Comparison of ENCODE assay signal across 9 cellular contexts in the genomic region with DNA sequence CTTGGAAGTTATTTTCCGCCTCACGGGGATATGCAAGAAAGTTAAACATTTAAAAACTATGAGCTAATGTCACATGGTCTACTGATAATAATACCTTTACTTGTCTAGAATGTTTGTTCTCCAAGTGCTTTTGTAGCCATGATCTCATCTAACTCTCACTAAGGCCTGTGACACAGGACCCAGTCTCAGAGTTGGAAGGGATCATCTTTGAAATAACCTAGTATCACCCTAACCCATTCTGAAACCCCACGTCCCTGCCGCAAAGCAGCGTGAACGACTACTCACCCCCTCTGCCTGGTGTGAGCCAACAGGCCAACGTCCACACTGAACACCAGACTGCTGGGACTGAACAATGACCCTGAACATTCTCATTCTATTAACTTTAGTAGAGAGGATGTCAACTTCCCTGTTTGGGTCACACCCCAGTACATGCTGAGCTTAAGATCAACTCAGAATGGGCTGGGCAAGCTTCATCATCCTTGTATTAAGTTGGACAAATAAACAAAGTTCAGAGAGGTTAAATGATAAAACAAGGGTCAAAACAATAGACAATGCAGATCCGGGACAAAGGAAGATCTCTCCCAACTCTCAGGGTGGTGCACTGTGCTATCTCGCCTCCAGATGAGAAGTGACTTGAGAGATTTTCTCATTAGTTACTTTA. TPM values are rescaled to one million over a fixed set of nuclear protein-coding genes. Genes with fewer than 3 reads are reported as not detected.
DNase-seq lines count a peak whose midpoint lies in the region; ATAC-seq, FAIRE-seq and TF ChIP-seq lines count a peak whose summit lies in the region.
"Had no signal": no experiment of that assay in that cellular context is flagged by ENCODE, and none has a peak within 500 bp of the region (broad histone marks: within the 10 kb centered on the region; RNA-seq: fewer than 3 reads in every experiment).

No MANE protein-coding gene starts in this region.

- H3K27ac Mint-ChIP-seq in stimulated activated effector memory CD8-positive, alpha-beta T cell treated with anti-CD3 and anti-CD28 coated beads, Interleukin-12 subunit alpha, Interleukin-12 subunit beta, amount 100 ng/mL, for 72 hours = no peak overlapping the region
- H3K27ac Mint-ChIP-seq: activated naive CD4-positive, alpha-beta T cell treated with anti-CD3 and anti-CD28 coated beads, Interleukin-2, amount 10 ng/mL, durations not matched to agents 7 days and 5 days had no signal

- DNase-seq in amniotic epithelial cell (ENCODE audit: low read depth) (peak; percentile 12), keratinocyte (ENCODE audit: low read depth, low spot score) (no peak), NCI-H2227 treated with DMSO at 0.1 percent for 48 hours (lab: John Stamatoyannopoulos, UW) (no peak), iPS-NIHi7 (ENCODE audit: extremely low spot score) (no peak)
- no peak for DNase-seq in stimulated activated effector memory CD8-positive, alpha-beta T cell treated with anti-CD3 and anti-CD28 coated beads, Interleukin-12 subunit alpha, Interleukin-12 subunit beta, amount 100 ng/mL, for 72 hours (ENCODE audit: low spot score in 2 of 2)
- DNase-seq: activated naive CD4-positive, alpha-beta T cell treated with anti-CD3 and anti-CD28 coated beads, Interleukin-2, amount 10 ng/mL, durations not matched to agents 7 days and 5 days had no signal

- H3K9me3 Mint-ChIP-seq in stimulated activated effector memory CD8-positive, alpha-beta T cell treated with anti-CD3 and anti-CD28 coated beads, Interleukin-12 subunit alpha, Interleukin-12 subunit beta, amount 100 ng/mL, for 72 hours = no peaks in the 10 kb centered on the region
- H3K9me3 Mint-ChIP-seq: activated naive CD4-positive, alpha-beta T cell treated with anti-CD3 and anti-CD28 coated beads, Interleukin-2, amount 10 ng/mL, durations not matched to agents 7 days and 5 days had no signal

- dilution Hi-C loops in keratinocyte (cut with MboI; ENCODE audit: extremely low pct_ligation_motif_present, low sequenced_read_pairs) = no loop called here

- H3K36me3 ChIP-seq in HUES48 (ENCODE audit: control insufficient read depth, insufficient read depth, low read length) (peaks cover 38% of the 10 kb centered on the region), keratinocyte (ENCODE audit: control insufficient read depth in 2 of 2, extremely low read depth in 1 of 2, insufficient read depth in 2 of 2, low read length in 2 of 2) (peaks cover 2 to 9% of the 10 kb centered on the region in 2 experiments), stomach smooth muscle (ENCODE audit: control insufficient read depth in 2 of 2, insufficient read depth in 2 of 2, low read length in 2 of 2) (peaks cover 0 to 4% of the 10 kb centered on the region in 2 donors)

- H3K9me3 ChIP-seq in HUES48 (ENCODE audit: control insufficient read depth, insufficient read depth, low read length) = no peaks in the 10 kb centered on the region
- no peaks in the 10 kb centered on the region for H3K9me3 ChIP-seq in keratinocyte (ENCODE audit: control insufficient read depth, low read depth, low read length)
- H3K9me3 ChIP-seq in stomach smooth muscle (ENCODE audit: control insufficient read depth in 2 of 2, low read length in 2 of 2) = no peaks in the 10 kb centered on the region

- H3K4me3 Mint-ChIP-seq in stimulated activated effector memory CD8-positive, alpha-beta T cell treated with anti-CD3 and anti-CD28 coated beads, Interleukin-12 subunit alpha, Interleukin-12 subunit beta, amount 100 ng/mL, for 72 hours = no peak overlapping the region
- H3K4me3 Mint-ChIP-seq: activated naive CD4-positive, alpha-beta T cell treated with anti-CD3 and anti-CD28 coated beads, Interleukin-2, amount 10 ng/mL, durations not matched to agents 7 days and 5 days had no signal

- H3K9ac ChIP-seq in HUES48 (ENCODE audit: low read depth, low read length) = no peak overlapping the region
- peak overlapping the region; percentile 77 for H3K9ac ChIP-seq in keratinocyte (ENCODE audit: control insufficient read depth, extremely low read depth, insufficient read depth, low read length)
- H3K9ac ChIP-seq in stomach smooth muscle (ENCODE audit: low read length in 2 of 2) = peak overlapping the region; percentile 61 to 75

- H3K36me3 Mint-ChIP-seq in stimulated activated effector memory CD8-positive, alpha-beta T cell treated with anti-CD3 and anti-CD28 coated beads, Interleukin-12 subunit alpha, Interleukin-12 subunit beta, amount 100 ng/mL, for 72 hours = peaks cover 41% of the 10 kb centered on the region

- H4K20me1 ChIP-seq in keratinocyte (ENCODE audit: control insufficient read depth, extremely low read depth, insufficient read depth, low read length) = no peaks in the 10 kb centered on the region

- FAIRE-seq in keratinocyte (lab: Jason Lieb, UNC) = peak; percentile 32

- peaks cover 6% of the 10 kb centered on the region for H3K4me1 Mint-ChIP-seq in stimulated activated effector memory CD8-positive, alpha-beta T cell treated with anti-CD3 and anti-CD28 coated beads, Interleukin-12 subunit alpha, Interleukin-12 subunit beta, amount 100 ng/mL, for 72 hours

- no peak for ATAC-seq in stimulated activated effector memory CD8-positive, alpha-beta T cell treated with anti-CD3 and anti-CD28 coated beads, Interleukin-12 subunit alpha, Interleukin-12 subunit beta, amount 100 ng/mL, for 72 hours
- no peak for ATAC-seq in HG02763 (IDR thresholded peaks at IDR 0.05; ENCODE audit: unreplicated experiment)

- H3K79me2 ChIP-seq in keratinocyte (ENCODE audit: control insufficient read depth, insufficient read depth, low read length) = no peaks in the 10 kb centered on the region

- 0 out of 2 replicates have a peak, but pooled peaks cover 5% of the 10 kb centered on the region for H3K4me1 ChIP-seq in HUES48 (ENCODE audit: control insufficient read depth, insufficient read depth, low read length)
- H3K4me1 ChIP-seq in keratinocyte (ENCODE audit: control insufficient read depth, extremely low read depth, insufficient read depth, low read length) = peaks cover 52% of the 10 kb centered on the region
- H3K4me1 ChIP-seq in stomach smooth muscle (ENCODE audit: control insufficient read depth, insufficient read depth, low read length) = peaks cover 29% of the 10 kb centered on the region

- H3K4me3 ChIP-seq in HUES48 (ENCODE audit: low read depth, low read length) (no peak overlapping the region), keratinocyte (ENCODE audit: control insufficient read depth in 2 of 3, extremely low read depth in 1 of 3, insufficient read depth in 2 of 3, low read depth in 1 of 3, low read length in 3 of 3) (peak overlapping the region in 1 of 3 experiments; percentile 47), stomach smooth muscle (ENCODE audit: low read length in 2 of 2) (peak overlapping the region in 1 of 2 donors; percentile 54)

- peak overlapping the region; percentile 77 for H3K4me2 ChIP-seq in keratinocyte (ENCODE audit: control insufficient read depth, extremely low read depth, insufficient read depth, low read depth, low read length)

- no peak for TF ChIP-seq CTCF in keratinocyte (optimal IDR thresholded peaks at IDR 0.05 in 1 of 3, IDR thresholded peaks at IDR 0.05 in 1 of 3, conservative IDR thresholded peaks at IDR 0.05 in 1 of 3; ENCODE audit: extremely low read depth in 1 of 3, insufficient read depth in 2 of 3, low read length in 3 of 3)

- H3K27me3 ChIP-seq in HUES48 (ENCODE audit: control insufficient read depth, insufficient read depth, low read length) = no peaks in the 10 kb centered on the region
- no peaks in the 10 kb centered on the region for H3K27me3 ChIP-seq in keratinocyte (ENCODE audit: control insufficient read depth, extremely low read depth, insufficient read depth, low read length)
- H3K27me3 ChIP-seq in stomach smooth muscle (ENCODE audit: control insufficient read depth in 1 of 2, insufficient read depth in 2 of 2, low read length in 2 of 2) = no peaks in the 10 kb centered on the region

- no peaks in the 10 kb centered on the region for H3K9me1 ChIP-seq in keratinocyte (ENCODE audit: control insufficient read depth, extremely low read depth, insufficient read depth, low read length)

- H3K27ac ChIP-seq in HUES48 (ENCODE audit: low read depth, low read length) (peak overlapping the region; percentile 86), keratinocyte (ENCODE audit: control insufficient read depth, insufficient read depth, low read length) (peak overlapping the region; percentile 99), stomach smooth muscle (ENCODE audit: low read length) (peak overlapping the region; percentile 94)

- peak overlapping the region; percentile 18 for H2AFZ ChIP-seq in keratinocyte (ENCODE audit: control insufficient read depth, low read length)

RNA-seq across cellular contexts. Expression of a gene that starts 54.8 kb away (rescaled TPM):
- polyA plus RNA-seq in keratinocyte = 17.8 to 31.2 TPM (median 23.0 TPM) in 3 replicates
- 5.9 TPM for polyA plus RNA-seq in keratinocyte (2011; ENCODE audit: low read depth)
- 17.0 and 40.3 TPM in 2 replicates for polyA plus RNA-seq in keratinocyte (2011; cell fraction: cytosol; rRNA removed)
- 69.0 and 79.0 TPM in 2 replicates for polyA plus RNA-seq in keratinocyte (2011; cell fraction: nucleus; rRNA removed)
- polyA plus RNA-seq in keratinocyte (2012; ENCODE audit: low replicate concordance) = 19.6 and 63.8 TPM in 2 replicates
- polyA minus RNA-seq in keratinocyte = 11.9 to 55.2 TPM (median 18.5 TPM) in 3 replicates
- polyA minus RNA-seq in keratinocyte (2011; cell fraction: cytosol; rRNA and poly(A)+ RNA removed) = 51.2 TPM
- polyA minus RNA-seq in keratinocyte (2011; cell fraction: nucleus; rRNA and poly(A)+ RNA removed) = 45.5 TPM in 2 replicates
